14 cellular contexts compared by ENCODE assay signal in the genomic region with DNA sequence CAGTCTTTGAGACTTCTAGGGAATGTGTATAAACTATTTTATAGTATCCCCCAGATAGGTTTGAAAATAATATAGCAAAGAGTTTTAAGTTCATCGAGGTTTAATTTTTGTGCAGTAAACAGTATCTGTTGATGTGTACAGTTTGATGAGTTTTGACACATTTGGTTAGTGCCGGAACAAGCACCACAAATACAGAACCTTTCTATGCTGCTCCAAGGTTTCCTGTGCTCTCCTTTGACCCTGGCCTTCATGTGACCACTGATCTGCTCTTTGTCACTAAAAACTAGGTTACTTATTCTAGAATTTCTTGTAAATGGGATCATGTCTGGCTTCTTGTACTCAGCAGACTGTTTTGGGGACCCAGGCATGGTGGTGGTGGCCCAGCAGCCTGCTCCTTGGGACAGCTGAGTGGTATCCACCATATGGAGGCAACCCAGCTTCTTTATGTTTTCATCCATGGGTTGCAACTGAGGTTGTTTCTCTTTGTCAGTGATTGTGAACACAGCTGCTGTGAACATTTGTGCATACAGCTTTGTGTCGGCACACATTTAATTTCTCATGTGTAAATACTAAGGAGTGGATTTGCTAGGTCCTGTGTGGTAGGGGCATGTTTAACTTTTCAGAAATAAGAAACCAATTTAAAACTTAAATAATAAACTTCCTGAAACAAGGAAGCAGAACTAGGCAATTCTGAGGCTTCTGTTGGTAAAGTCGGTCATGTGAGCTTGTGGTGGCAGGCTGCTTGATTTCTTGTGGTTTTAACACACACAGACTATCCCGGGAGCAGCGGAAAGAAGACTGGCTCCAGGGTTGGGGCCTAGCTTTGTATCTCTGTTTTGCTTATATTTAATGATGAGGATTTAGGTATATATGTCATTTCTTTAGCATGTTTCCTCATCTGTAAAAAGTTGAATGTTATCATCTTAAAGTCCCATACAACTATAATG.
DNase-seq lines count a peak whose midpoint lies in the region; ATAC-seq and TF ChIP-seq lines count a peak whose summit lies in the region.
"Had no signal": no experiment of that assay in that cellular context is flagged by ENCODE, and none has a peak within 500 bp of the region (broad histone marks: within the 10 kb centered on the region; RNA-seq: fewer than 3 reads in every experiment).

No MANE protein-coding gene starts in this region.

- H3K9me3 ChIP-seq in mononuclear cell (ENCODE audit: low read depth, low read length) = no peaks in the 10 kb centered on the region
- H3K9me3 ChIP-seq: ascending aorta, SJCRH30 had no signal

- H3K4me3 ChIP-seq in mononuclear cell (ENCODE audit: low read length) = peak overlapping the region; percentile 15
- H3K4me3 ChIP-seq: ascending aorta, SJCRH30 had no signal

- DNase-seq in KBM-7 (peak; percentile 78), SKM-1 (lab: John Stamatoyannopoulos, UW; ENCODE audit: unreplicated experiment) (peak; percentile 67), NCI-H345 (lab: John Stamatoyannopoulos, UW) (no peak), GM10248 (ENCODE audit: extremely low spot score) (no peak), NCI-H146 treated with DMSO at 0.1 percent for 48 hours (lab: John Stamatoyannopoulos, UW; ENCODE audit: unreplicated experiment) (no peak)
- no peak for DNase-seq in activated CD4-positive, CD25-positive, alpha-beta regulatory T cell treated with anti-CD3 and anti-CD28 coated beads, Interleukin-2, amount 50 U/mL, for 72 hours
- DNase-seq: activated B cell treated with CpG ODN at 0.5 μM for 24 hours; activated T-cell treated with anti-CD3 and anti-CD28 coated beads, Interleukin-2, amount 50 U/mL, for 4 hours; CD4-positive, CD25-positive, alpha-beta regulatory T cell; stimulated activated naive CD8-positive, alpha-beta T cell treated with anti-CD3 and anti-CD28 coated beads, Interleukin-15, amount 100 ng/mL, for 72 hours had no signal

- peak; percentile 5 for ATAC-seq in GM18858 (IDR thresholded peaks at IDR 0.05; ENCODE audit: unreplicated experiment)
- ATAC-seq: activated T-cell treated with anti-CD3 and anti-CD28 coated beads, Interleukin-2, amount 50 U/mL, for 4 hours; stimulated activated naive CD8-positive, alpha-beta T cell treated with anti-CD3 and anti-CD28 coated beads, Interleukin-15, amount 100 ng/mL, for 72 hours had no signal

- peaks cover 47% of the 10 kb centered on the region for H3K4me1 ChIP-seq in mononuclear cell (ENCODE audit: insufficient read depth, low read length)
- H3K4me1 ChIP-seq: ascending aorta, SJCRH30 had no signal

- POLR2A ChIA-PET in GM10248 (lab: Yijun Ruan, JAX) = no interaction called here

- H3K27me3 ChIP-seq in mononuclear cell (ENCODE audit: insufficient read depth, low read length) = no peaks in the 10 kb centered on the region
- H3K27me3 ChIP-seq: ascending aorta, SJCRH30 had no signal

- TF ChIP-seq CTCF in GM10248 (IDR thresholded peaks at IDR 0.05; ENCODE audit: control extremely low read depth, extremely low read depth, low read depth, missing control alignments) = no peak

- in situ Hi-C loops in KBM-7 (cut with MboI; ENCODE audit: low pct_unique_long_range_greater_than_20kb, low sequenced_read_pairs) = no loop called here

- CTCF ChIA-PET in GM10248 (lab: Yijun Ruan, JAX) = no interaction called here

Comparison
In these comparisons a context has a peak if more than half of its experiments do, and no peak if none do; other contexts are left out.
1. DNase-seq: peak in KBM-7 (single experiment) and SKM-1 (single experiment); none in NCI-H345 (single experiment), activated CD4-positive, CD25-positive, alpha-beta regulatory T cell treated with anti-CD3 and anti-CD28 coated beads, Interleukin-2, amount 50 U/mL, for 72 hours (single experiment), GM10248 (single experiment) and NCI-H146 treated with DMSO at 0.1 percent for 48 hours (single experiment).